ENCODE assay signal across 17 cellular contexts in genomic region chr9:134751630-134752029, GRCh38.
DNase-seq lines count a peak whose midpoint lies in the region; ATAC-seq and TF ChIP-seq lines count a peak whose summit lies in the region.
"Had no signal": no experiment of that assay in that cellular context is flagged by ENCODE, and none has a peak within 500 bp of the region (broad histone marks: within the 10 kb centered on the region; RNA-seq: fewer than 3 reads in every experiment).

No MANE protein-coding gene starts in this region.

- H3K9me3 ChIP-seq in BLaER1, result peaks cover 13% of the 10 kb centered on the region; the same call in 1 of the 2 replicates
- H3K9me3 ChIP-seq in WERI-Rb-1 (ENCODE audit: severe bottlenecking), result no peaks in the 10 kb centered on the region
- H3K9me3 ChIP-seq in GM23248 (ENCODE audit: low read depth), result no peaks in the 10 kb centered on the region
- H3K9me3 ChIP-seq: BE2C, Peyer's patch had no signal

- 77 to 87% methylated on average over 4 to 5 of the region's 5 CpGs for WGBS in GM23248 (ENCODE audit: low coverage in 1 of 2, low lambda C conversion rate in 2 of 2, missing lambda C conversion rate in 2 of 2), 2 experiments

- no peak for TF ChIP-seq CTCF in WERI-Rb-1 (IDR thresholded peaks at IDR 0.05; ENCODE audit: low read depth, low read length)

- in situ Hi-C loops in GM23248 (cut with MboI), result no loop called here

- H3K4me3 ChIP-seq in BLaER1, result peak overlapping the region; percentile 46; the same call in 1 of the 2 replicates
- no peak overlapping the region for H3K4me3 ChIP-seq in WERI-Rb-1 (ENCODE audit: low read depth, low read length)
- no peak overlapping the region for H3K4me3 ChIP-seq in GM23248
- H3K4me3 ChIP-seq: Peyer's patch had no signal

- H4K20me1 ChIP-seq in BLaER1 (peaks cover 17% of the 10 kb centered on the region), GM23248 (ENCODE audit: insufficient read depth) (no peaks in the 10 kb centered on the region; the same call in 1 of the 2 replicates)

- ATAC-seq in HG02885 (IDR thresholded peaks at IDR 0.05; ENCODE audit: poor library complexity, unreplicated experiment), result no peak
- ATAC-seq: T-helper 17 cell had no signal

- H3K9ac ChIP-seq in BLaER1 (no peak overlapping the region), GM23248 (no peak overlapping the region)
- H3K9ac ChIP-seq: KMS-11 had no signal

- peaks cover 62% of the 10 kb centered on the region for H3K79me2 ChIP-seq in GM23248 (ENCODE audit: insufficient read depth)

- H3K4me1 ChIP-seq in BLaER1, result peaks cover 68% of the 10 kb centered on the region
- no peaks in the 10 kb centered on the region for H3K4me1 ChIP-seq in GM23248 (ENCODE audit: insufficient read depth)
- H3K4me1 ChIP-seq: BE2C, Peyer's patch had no signal

- H3K36me3 ChIP-seq in BLaER1 (peaks cover 37% of the 10 kb centered on the region), WERI-Rb-1 (peaks cover 7% of the 10 kb centered on the region), GM23248 (ENCODE audit: low read depth) (peaks cover 75% of the 10 kb centered on the region)
- H3K36me3 ChIP-seq: BE2C had no signal

- H3K4me2 ChIP-seq in BLaER1 (peak overlapping the region; percentile 86), GM23248 (ENCODE audit: unreplicated experiment) (no peak overlapping the region)
- H3K4me2 ChIP-seq: KMS-11 had no signal

- H3K27me3 ChIP-seq in BLaER1 (no peaks in the 10 kb centered on the region), WERI-Rb-1 (ENCODE audit: insufficient read depth, low read depth, severe bottlenecking) (no peaks in the 10 kb centered on the region), GM23248 (replicated peaks; ENCODE audit: insufficient read depth) (no peaks in the 10 kb centered on the region)
- H3K27me3 ChIP-seq: BE2C, Peyer's patch had no signal

- DNase-seq in NCI-H1092 treated with DMSO at 0.1 percent for 48 hours (lab: John Stamatoyannopoulos, UW) (peak; percentile 71), NCI-H2227 (lab: John Stamatoyannopoulos, UW; ENCODE audit: unreplicated experiment) (peak; percentile 31), WERI-Rb-1 (no peak), GM23248 (no peak), H4 (ENCODE audit: low spot score) (no peak)
- DNase-seq: BE2C; Calu3; CD4-positive, alpha-beta memory T cell; DMS79; NCI-H1930; NCI-H510A; NK-92 treated with Interleukin-12 subunit alpha and Interleukin-12 subunit beta, amount 100 ng/mL, for 24 hours; Peyer's patch; T-helper 17 cell had no signal

- no peak overlapping the region for H2AFZ ChIP-seq in GM23248

- no peaks in the 10 kb centered on the region for H3K9me2 ChIP-seq in GM23248 (ENCODE audit: insufficient read depth)

- H3F3A ChIP-seq in GM23248 (ENCODE audit: insufficient read depth), result peaks cover 89% of the 10 kb centered on the region

- H3K27ac ChIP-seq in BLaER1 (peak overlapping the region; percentile 79), WERI-Rb-1 (peak overlapping the region; percentile 64), GM23248 (no peak overlapping the region)
- H3K27ac ChIP-seq: KMS-11, Peyer's patch had no signal

Comparison
In these comparisons a context has a peak if more than half of its experiments do, and no peak if none do; other contexts are left out.
1. DNase-seq: peak in NCI-H1092 treated with DMSO at 0.1 percent for 48 hours (single experiment) and NCI-H2227 (single experiment); none in WERI-Rb-1 (single experiment), GM23248 (single experiment) and H4 (single experiment).